1 cellular context compared by ENCODE assay signal in genomic region chr2:157903051-157903625, GRCh38.
TF ChIP-seq lines count a peak whose summit lies in the region.

No MANE protein-coding gene starts in this region.

TF ChIP-seq in H1, 55 proteins besides CTCF, POLR2A, EP300 and RAD21 (continued from another document):
- TF ChIP-seq CHD7 (IDR thresholded peaks at IDR 0.05; ENCODE audit: insufficient replicate concordance, low read length) (no peak), MAX (IDR thresholded peaks at IDR 0.05) (no peak), YY1 (IDR thresholded peaks at IDR 0.05; ENCODE audit: low read depth, low read length) (no peak), TBP (IDR thresholded peaks at IDR 0.05; ENCODE audit: low read depth, low read length) (no peak), SP1 (IDR thresholded peaks at IDR 0.05; ENCODE audit: low read depth, low read length) (no peak), BACH1 (IDR thresholded peaks at IDR 0.05; ENCODE audit: low read length) (no peak), BCL11A (IDR thresholded peaks at IDR 0.05; ENCODE audit: low read depth in 2 of 2, low read length in 2 of 2) (no peak), CBX5 (IDR thresholded peaks at IDR 0.05; ENCODE audit: low read depth, low read length) (no peak), E2F6 (IDR thresholded peaks at IDR 0.05) (no peak), BRCA1 (IDR thresholded peaks at IDR 0.05; ENCODE audit: low read depth, low read length) (no peak)
